In the genomic region with DNA sequence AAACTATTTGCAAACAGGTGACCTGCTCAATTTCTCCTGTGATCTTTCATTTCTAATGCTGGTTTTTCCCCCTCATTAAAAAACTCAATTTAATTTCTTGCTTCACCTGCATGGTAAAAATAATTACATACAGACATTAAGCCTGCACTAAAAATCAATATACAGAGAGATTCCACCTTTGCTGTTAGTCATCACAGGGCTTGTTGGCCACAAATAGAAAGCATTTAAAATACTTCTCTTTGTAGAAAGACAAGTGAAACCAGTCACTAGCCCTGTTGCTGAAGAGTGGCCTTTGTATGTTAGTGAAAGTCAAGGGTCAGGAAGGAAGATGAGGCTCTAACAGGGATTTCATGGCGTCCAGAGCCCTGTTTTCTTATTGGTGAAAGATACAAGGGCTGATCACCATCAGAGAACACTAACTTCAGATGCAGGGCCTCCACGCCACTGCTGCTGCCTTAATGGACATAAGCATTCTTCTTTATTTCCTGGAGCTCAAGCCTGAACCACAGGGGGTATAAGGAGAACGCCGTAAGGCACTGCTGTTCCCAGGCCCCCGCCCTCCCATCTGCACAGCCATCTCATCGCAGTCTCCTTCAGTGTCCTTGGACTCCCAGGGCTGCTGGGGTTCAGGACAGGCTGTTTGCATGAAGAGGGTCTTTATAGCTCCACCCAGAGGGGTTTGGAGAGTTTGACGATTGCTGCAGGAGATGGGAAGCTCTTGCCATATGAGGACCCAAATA, we compare ENCODE assay signal across 8 cellular contexts.
A peak's percentile ranks its signal among the peaks of the same experiment; 100 is the strongest.
DNase-seq lines count a peak whose midpoint lies in the region; ATAC-seq and TF ChIP-seq lines count a peak whose summit lies in the region.

No MANE protein-coding gene starts in this region.

- H3K27me3 Mint-ChIP-seq in IgD-negative memory B cell: no peaks in the 10 kb centered on the region
- H3K27me3 Mint-ChIP-seq in activated naive CD8-positive, alpha-beta T cell: no peaks in the 10 kb centered on the region

- H3K27me3 ChIP-seq in mucosa of rectum (ENCODE audit: control insufficient read depth in 2 of 2, insufficient read depth in 2 of 2, low read length in 2 of 2): no peaks in the 10 kb centered on the region

- H3K9me3 Mint-ChIP-seq in IgD-negative memory B cell: no peaks in the 10 kb centered on the region
- H3K9me3 Mint-ChIP-seq in activated naive CD8-positive, alpha-beta T cell (ENCODE audit: low read depth): no peaks in the 10 kb centered on the region

- ATAC-seq in mucosa of descending colon (no peak), GM18907 (IDR thresholded peaks at IDR 0.05; ENCODE audit: unreplicated experiment) (no peak)

- H3K36me3 ChIP-seq in mucosa of rectum (ENCODE audit: control insufficient read depth in 2 of 2, insufficient read depth in 2 of 2, low read length in 2 of 2) (no peaks in the 10 kb centered on the region), mucosa of descending colon (ENCODE audit: low read depth) (no peaks in the 10 kb centered on the region)

- peak overlapping the region in 1 of 4 donors; percentile 83 for H3K4me3 Mint-ChIP-seq in IgD-negative memory B cell
- H3K4me3 Mint-ChIP-seq in activated naive CD8-positive, alpha-beta T cell: peak overlapping the region; percentile 14

- no peak for TF ChIP-seq CTCF in GM12864 (IDR thresholded peaks at IDR 0.05; ENCODE audit: low read depth, low read length, missing control alignments)
- TF ChIP-seq CTCF in mucosa of descending colon (IDR thresholded peaks at IDR 0.05): no peak

- no peak overlapping the region for H3K4me3 ChIP-seq in GM12864 (ENCODE audit: low read depth, low read length)
- no peak overlapping the region for H3K4me3 ChIP-seq in mucosa of rectum (ENCODE audit: low read length in 2 of 2)
- no peak overlapping the region for H3K4me3 ChIP-seq in mucosa of descending colon

- intact Hi-C loops in mucosa of descending colon (cut with DNase I, micrococcal nuclease): loop anchor here in 1 of 2 donors (10.0 kb wide), 2 partner anchors 248 to 348 kb away; no protein-coding TSS in a partner anchor

- H3K9ac ChIP-seq in mucosa of rectum (ENCODE audit: low read depth in 1 of 2, low read length in 2 of 2): peak overlapping the region in 1 of 2 donors; percentile 15

- H3K36me3 Mint-ChIP-seq in IgD-negative memory B cell: peaks cover 2% of the 10 kb centered on the region
- no peaks in the 10 kb centered on the region for H3K36me3 Mint-ChIP-seq in activated naive CD8-positive, alpha-beta T cell

- DNase-seq in GM12864 (ENCODE audit: low read depth): peak; percentile 40
- no peak for DNase-seq in mucosa of descending colon
- DNase-seq in GDM1 (lab: John Stamatoyannopoulos, UW): no peak
- DNase-seq in DMS53 (lab: John Stamatoyannopoulos, UW): no peak

- H3K4me1 ChIP-seq in mucosa of rectum (ENCODE audit: control insufficient read depth in 2 of 2, insufficient read depth in 2 of 2, low read length in 2 of 2) (peaks cover 50% of the 10 kb centered on the region in 2 donors), mucosa of descending colon (ENCODE audit: low read depth) (peaks cover 46% of the 10 kb centered on the region)

- peak overlapping the region; percentile 1 to 47 (median 32) for H3K27ac Mint-ChIP-seq in IgD-negative memory B cell
- H3K27ac Mint-ChIP-seq in activated naive CD8-positive, alpha-beta T cell: peak overlapping the region; percentile 75

- H3K9me3 ChIP-seq in mucosa of rectum (ENCODE audit: control insufficient read depth in 2 of 2, low read length in 2 of 2) (no peaks in the 10 kb centered on the region), mucosa of descending colon (no peaks in the 10 kb centered on the region)

- peak overlapping the region; percentile 98 to 100 for H3K27ac ChIP-seq in mucosa of rectum (ENCODE audit: low read depth in 2 of 2, low read length in 2 of 2)

- H3K4me1 Mint-ChIP-seq in IgD-negative memory B cell: peaks cover 48 to 57% (median 51%) of the 10 kb centered on the region in 3 donors
- peaks cover 81% of the 10 kb centered on the region for H3K4me1 Mint-ChIP-seq in activated naive CD8-positive, alpha-beta T cell (ENCODE audit: low read depth)
